In genomic region chr11:78645226-78646202, GRCh38 we compare ENCODE assay signal across 8 cellular contexts.
DNase-seq lines count a peak whose midpoint lies in the region; ATAC-seq lines count a peak whose summit lies in the region.

No MANE protein-coding gene starts in this region.

- H3K18ac ChIP-seq in mesendoderm (ENCODE audit: low read length), result no peak overlapping the region

- H2BK15ac ChIP-seq in mesendoderm (replicated peaks; ENCODE audit: low read depth), result no peak overlapping the region

- H3K27me3 Mint-ChIP-seq in effector memory CD8-positive, alpha-beta T cell, result peaks cover 3% of the 10 kb centered on the region in 2 donors

- no peak overlapping the region for H3K27ac ChIP-seq in mesendoderm (ENCODE audit: low read depth, low read length)

- no peaks in the 10 kb centered on the region for H3K4me1 ChIP-seq in mesendoderm (ENCODE audit: control insufficient read depth, low read depth, low read length)

- no peaks in the 10 kb centered on the region for H3K79me2 ChIP-seq in mesendoderm (ENCODE audit: control insufficient read depth, insufficient read depth, low read length)

- H3K4ac ChIP-seq in mesendoderm (ENCODE audit: low read depth, low read length), result no peak overlapping the region

- DNase-seq in AG20443 (ENCODE audit: low spot score) (peak; percentile 79), NCI-H69 (lab: John Stamatoyannopoulos, UW) (peak; percentile 78), mesendoderm (peak; percentile 81)
- DNase-seq in activated CD4-positive, alpha-beta T cell treated with anti-CD3 and anti-CD28 coated beads, Interleukin-2, amount 50 U/mL, for 48 hours, result peak; percentile 68 to 77
- peak; percentile 34 to 50 (median 49) for DNase-seq in effector memory CD8-positive, alpha-beta T cell
- peak; percentile 34 for DNase-seq in stimulated activated CD8-positive, alpha-beta memory T cell treated with anti-CD3 and anti-CD28 coated beads, Interleukin-4, amount 100 ng/mL, for 24 hours (ENCODE audit: low read depth)

- H3K27me3 ChIP-seq in mesendoderm (ENCODE audit: insufficient read depth, low read length, poor library complexity), result no peaks in the 10 kb centered on the region

- H3K23ac ChIP-seq in mesendoderm (ENCODE audit: low read length), result no peak overlapping the region

- no peak overlapping the region for H2BK5ac ChIP-seq in mesendoderm (ENCODE audit: low read length)

- no peak overlapping the region for H2BK120ac ChIP-seq in mesendoderm (ENCODE audit: low read depth, low read length)

- H3K4me2 ChIP-seq in mesendoderm (ENCODE audit: low read length), result no peak overlapping the region

- no peak overlapping the region for H4K8ac ChIP-seq in mesendoderm (ENCODE audit: low read depth, low read length)

- H3K27ac Mint-ChIP-seq in effector memory CD8-positive, alpha-beta T cell, result peak overlapping the region in 1 of 2 donors; percentile 41

- H3K56ac ChIP-seq in mesendoderm (ENCODE audit: low read length), result no peak overlapping the region

- no peak overlapping the region for H3K9ac ChIP-seq in mesendoderm (ENCODE audit: low read length)

- H3K79me1 ChIP-seq in mesendoderm (ENCODE audit: low read length), result no peaks in the 10 kb centered on the region

- ATAC-seq in GM18907 (IDR thresholded peaks at IDR 0.05; ENCODE audit: unreplicated experiment) (peak; percentile 83), HG03439 (IDR thresholded peaks at IDR 0.05; ENCODE audit: unreplicated experiment) (peak; percentile 80)
- peak; percentile 80 for ATAC-seq in effector memory CD8-positive, alpha-beta T cell (replicated peaks)

- no CpG with 5 or more reads among the region's 5 CpGs for WGBS in mesendoderm (ENCODE audit: extremely low coverage, insufficient coverage, low lambda C conversion rate)

- H3K4me1 Mint-ChIP-seq in effector memory CD8-positive, alpha-beta T cell (ENCODE audit: low read depth in 2 of 2), result peaks cover 8 to 16% of the 10 kb centered on the region in 2 donors

- H3K9me3 Mint-ChIP-seq in effector memory CD8-positive, alpha-beta T cell, result no peaks in the 10 kb centered on the region

- peak overlapping the region; percentile 28 to 81 for H3K4me3 Mint-ChIP-seq in effector memory CD8-positive, alpha-beta T cell

- H3K4me3 ChIP-seq in mesendoderm (ENCODE audit: low read length), result no peak overlapping the region

- H3K36me3 ChIP-seq in mesendoderm (ENCODE audit: control insufficient read depth, insufficient read depth, low read length), result no peaks in the 10 kb centered on the region

- no peak overlapping the region for H4K5ac ChIP-seq in mesendoderm (ENCODE audit: low read length)

- H2AK5ac ChIP-seq in mesendoderm (ENCODE audit: low read length), result no peak overlapping the region

- H3K36me3 Mint-ChIP-seq in effector memory CD8-positive, alpha-beta T cell (ENCODE audit: insufficient read depth), result peaks cover 3% of the 10 kb centered on the region
